ENCODE assay signal across 20 cellular contexts in genomic region chr14:99980299-99980698, GRCh38.
DNase-seq lines count a peak whose midpoint lies in the region; ATAC-seq and TF ChIP-seq lines count a peak whose summit lies in the region.
"Had no signal": no experiment of that assay in that cellular context is flagged by ENCODE, and none has a peak within 500 bp of the region (broad histone marks: within the 10 kb centered on the region; RNA-seq: fewer than 3 reads in every experiment).

No MANE protein-coding gene starts in this region.

- H3K4me1 ChIP-seq in stomach (peaks cover 19 to 45% (median 31%) of the 10 kb centered on the region in 4 donors), tibial artery (no peaks in the 10 kb centered on the region)

- ATAC-seq in left lobe of liver: peak; percentile 79
- ATAC-seq: CD8-positive, alpha-beta T cell; HCT116 had no signal

- no peak overlapping the region for H3K4me3 ChIP-seq in stomach
- H3K4me3 ChIP-seq in tibial artery: no peak overlapping the region
- H3K4me3 ChIP-seq: BLaER1 treated with 17β-estradiol and CSF1 and Interleukin-3, amounts not matched to agents 10 nM and 100 nM had no signal

- DNase-seq in DMS 273 (lab: John Stamatoyannopoulos, UW; ENCODE audit: unreplicated experiment): peak; percentile 47
- DNase-seq in DMS 273 treated with DMSO at 0.1 percent for 48 hours (lab: John Stamatoyannopoulos, UW): no peak
- peak; percentile 63 for DNase-seq in NCI-H69 (lab: John Stamatoyannopoulos, UW)
- peak; percentile 65 for DNase-seq in left lobe of liver (ENCODE audit: low spot score)
- peak; percentile 42 for DNase-seq in stomach
- DNase-seq in DMS114 treated with DMSO at 0.1 percent for 48 hours (lab: John Stamatoyannopoulos, UW; ENCODE audit: unreplicated experiment): no peak
- no peak for DNase-seq in SIG-M5 treated with dmso at 0.1 percent for 504 hours (lab: John Stamatoyannopoulos, UW; ENCODE audit: unreplicated experiment)
- no peak for DNase-seq in tibial artery
- DNase-seq: 8988T; CD8-positive, alpha-beta T cell; DMS53; GDM1; MV-4-11; NCI-H1105 treated with DMSO at 0.1 percent for 48 hours; NCI-H2029 treated with DMSO at 0.1 percent for 48 hours; NCI-H345; OCI-M1; SHP77 had no signal

- WGBS in stomach, 5 donors: 30 to 66% (median 50%) methylated on average over 7 of the region's 7 CpGs

- TF ChIP-seq CTCF in stomach (IDR thresholded peaks at IDR 0.05) (no peak), tibial artery (IDR thresholded peaks at IDR 0.05) (no peak)

- H3K27ac ChIP-seq in stomach (no peak overlapping the region), tibial artery (no peak overlapping the region)
- H3K27ac ChIP-seq: BLaER1 treated with 17β-estradiol and CSF1 and Interleukin-3, amounts not matched to agents 10 nM and 100 nM had no signal

- no peak for TF ChIP-seq POLR2A in stomach (IDR thresholded peaks at IDR 0.05)

- peaks cover 0 to 4% (median under 1%) of the 10 kb centered on the region in 4 donors for H3K9me3 ChIP-seq in stomach
- H3K9me3 ChIP-seq in tibial artery: peaks cover 0 to 10% (median 0%) of the 10 kb centered on the region in 3 donors

- H3K27me3 ChIP-seq in stomach (no peaks in the 10 kb centered on the region), tibial artery (no peaks in the 10 kb centered on the region)
- H3K27me3 ChIP-seq: BLaER1 treated with 17β-estradiol and CSF1 and Interleukin-3, amounts not matched to agents 10 nM and 100 nM had no signal

- TF ChIP-seq EP300 in stomach (IDR thresholded peaks at IDR 0.05): no peak

- intact Hi-C loops in stomach (cut with DNase I; ENCODE audit: low total_unique reads) (loop anchor here (5.0 to 10.0 kb wide), 2 partner anchors 127 to 225 kb away; no protein-coding TSS in a partner anchor), tibial artery (cut with DNase I; ENCODE audit: low total_unique reads) (loop anchor here (2.0 to 10.0 kb wide), 3 partner anchors 55 to 212 kb away; no protein-coding TSS in a partner anchor)

- H3K36me3 ChIP-seq in stomach (no peaks in the 10 kb centered on the region), tibial artery (no peaks in the 10 kb centered on the region)

Comparison
In these comparisons a context has a peak if more than half of its experiments do, and no peak if none do; other contexts are left out.
1. DNase-seq: peak in DMS 273 (single experiment), NCI-H69 (single experiment), left lobe of liver (single experiment) and stomach (single experiment); none in DMS 273 treated with DMSO at 0.1 percent for 48 hours (single experiment), DMS114 treated with DMSO at 0.1 percent for 48 hours (single experiment), SIG-M5 treated with dmso at 0.1 percent for 504 hours (single experiment) and tibial artery (0 of 2).